ENCODE assay signal across 28 cellular contexts in genomic region chr19:56841194-56841546, GRCh38. TPM values are rescaled to one million over a fixed set of nuclear protein-coding genes. Genes with fewer than 3 reads are reported as not detected.
DNase-seq lines count a peak whose midpoint lies in the region; ATAC-seq and TF ChIP-seq lines count a peak whose summit lies in the region.
"Had no signal": no experiment of that assay in that cellular context is flagged by ENCODE, and none has a peak within 500 bp of the region (broad histone marks: within the 10 kb centered on the region; RNA-seq: fewer than 3 reads in every experiment).

No MANE protein-coding gene starts in this region.

- H3K36me3 Mint-ChIP-seq in activated CD4-positive, alpha-beta memory T cell treated with anti-CD3 and anti-CD28 coated beads, Interleukin-2, amount 10 ng/mL, durations not matched to agents 7 days and 5 days (ENCODE audit: low read depth) = peaks cover 19% of the 10 kb centered on the region
- peaks cover 27% of the 10 kb centered on the region for H3K36me3 Mint-ChIP-seq in activated CD4-positive, alpha-beta memory T cell treated with anti-CD3 and anti-CD28 coated beads for 36 hours

- H3K4me1 Mint-ChIP-seq in activated CD4-positive, alpha-beta memory T cell treated with anti-CD3 and anti-CD28 coated beads, Interleukin-2, amount 10 ng/mL, durations not matched to agents 7 days and 5 days = peaks cover 2% of the 10 kb centered on the region
- no peaks in the 10 kb centered on the region for H3K4me1 Mint-ChIP-seq in activated CD4-positive, alpha-beta memory T cell treated with anti-CD3 and anti-CD28 coated beads for 36 hours (ENCODE audit: low read depth)
- H3K4me1 Mint-ChIP-seq: endodermal cell, neural crest cell had no signal

- H2AFZ ChIP-seq in parathyroid adenoma = peak overlapping the region; percentile 82

- peaks cover 35% of the 10 kb centered on the region for H3K9me3 Mint-ChIP-seq in activated CD4-positive, alpha-beta memory T cell treated with anti-CD3 and anti-CD28 coated beads, Interleukin-2, amount 10 ng/mL, durations not matched to agents 7 days and 5 days
- H3K9me3 Mint-ChIP-seq in activated CD4-positive, alpha-beta memory T cell treated with anti-CD3 and anti-CD28 coated beads for 36 hours = peaks cover 37% of the 10 kb centered on the region

- no peak overlapping the region for H3K4me3 Mint-ChIP-seq in activated CD4-positive, alpha-beta memory T cell treated with anti-CD3 and anti-CD28 coated beads, Interleukin-2, amount 10 ng/mL, durations not matched to agents 7 days and 5 days
- H3K4me3 Mint-ChIP-seq in activated CD4-positive, alpha-beta memory T cell treated with anti-CD3 and anti-CD28 coated beads for 36 hours = no peak overlapping the region
- H3K4me3 Mint-ChIP-seq: activated naive CD8-positive, alpha-beta T cell; CD8-positive, alpha-beta T cell; endodermal cell; neural crest cell had no signal

- H3K4me1 ChIP-seq in HUES48 (ENCODE audit: control insufficient read depth, insufficient read depth, low read length) = no peaks in the 10 kb centered on the region
- H3K4me1 ChIP-seq in ascending aorta = no peaks in the 10 kb centered on the region
- H3K4me1 ChIP-seq in parathyroid adenoma = no peaks in the 10 kb centered on the region
- H3K4me1 ChIP-seq: BE2C, HAP-1, left lung, transverse colon had no signal

- no peaks in the 10 kb centered on the region for H3K79me2 ChIP-seq in parathyroid adenoma

- H3K4me3 ChIP-seq in HUES48 (ENCODE audit: low read depth, low read length) (peak overlapping the region; percentile 24; the same call in 1 of the 2 replicates), ascending aorta (peak overlapping the region; percentile 56 to 70), parathyroid adenoma (ENCODE audit: low read depth, low read length) (peak overlapping the region; percentile 58)
- H3K4me3 ChIP-seq: HAP-1 had no signal

- intact Hi-C loops in activated CD4-positive, alpha-beta memory T cell treated with anti-CD3 and anti-CD28 coated beads for 36 hours (cut with micrococcal nuclease) = no loop called here
- intact Hi-C loops in ascending aorta (cut with DNase I) = loop anchor here (2.0 to 5.0 kb wide), 2 partner anchors 170 to 1466 kb away; partner anchors contain the start of genes ERVK3-1 and ZNF835

- POLR2A ChIA-PET in activated CD4-positive, alpha-beta memory T cell treated with anti-CD3 and anti-CD28 coated beads, Interleukin-2, amount 10 ng/mL, durations not matched to agents 7 days and 5 days (lab: Charles Lee) = no interaction called here
- POLR2A ChIA-PET in activated CD4-positive, alpha-beta memory T cell treated with anti-CD3 and anti-CD28 coated beads for 36 hours (lab: Charles Lee) = no interaction called here

- no peak for ATAC-seq in stimulated activated naive CD8-positive, alpha-beta T cell treated with anti-CD3 and anti-CD28 coated beads, Interleukin-15, Interleukin-2, amounts not matched to agents 100 U/mL and 50 U/mL, for 24 hours
- ATAC-seq: CD8-positive, alpha-beta T cell; esophagus mucosa; left lung; sciatic nerve had no signal

- peaks cover 2% of the 10 kb centered on the region for H3K27me3 Mint-ChIP-seq in activated CD4-positive, alpha-beta memory T cell treated with anti-CD3 and anti-CD28 coated beads, Interleukin-2, amount 10 ng/mL, durations not matched to agents 7 days and 5 days
- peaks cover 7% of the 10 kb centered on the region for H3K27me3 Mint-ChIP-seq in activated CD4-positive, alpha-beta memory T cell treated with anti-CD3 and anti-CD28 coated beads for 36 hours

- peak overlapping the region; percentile 78 for H3K4me2 ChIP-seq in parathyroid adenoma (ENCODE audit: low read length)

- H3K9me3 ChIP-seq in HUES48 (ENCODE audit: control insufficient read depth, insufficient read depth, low read length) (peaks cover 93% of the 10 kb centered on the region), ascending aorta (no peaks in the 10 kb centered on the region), parathyroid adenoma (ENCODE audit: control insufficient read depth, low read length) (no peaks in the 10 kb centered on the region)
- H3K9me3 ChIP-seq: HAP-1 had no signal

- H3K27ac ChIP-seq in HUES48 (ENCODE audit: low read depth, low read length) = no peak overlapping the region
- no peak overlapping the region for H3K27ac ChIP-seq in ascending aorta
- peak overlapping the region; percentile 84 for H3K27ac ChIP-seq in parathyroid adenoma
- H3K27ac ChIP-seq: HL-60, left lung had no signal

- no peaks in the 10 kb centered on the region for H3K36me3 ChIP-seq in HUES48 (ENCODE audit: control insufficient read depth, insufficient read depth, low read length)
- no peaks in the 10 kb centered on the region for H3K36me3 ChIP-seq in ascending aorta
- no peaks in the 10 kb centered on the region for H3K36me3 ChIP-seq in parathyroid adenoma (ENCODE audit: control insufficient read depth, insufficient read depth, low read length)
- H3K36me3 ChIP-seq: BE2C, HAP-1, left lung, transverse colon had no signal

- no peaks in the 10 kb centered on the region for H3K27me3 ChIP-seq in HUES48 (ENCODE audit: control insufficient read depth, insufficient read depth, low read length)
- no peaks in the 10 kb centered on the region for H3K27me3 ChIP-seq in ascending aorta
- H3K27me3 ChIP-seq in parathyroid adenoma (ENCODE audit: control insufficient read depth, insufficient read depth, low read length) = no peaks in the 10 kb centered on the region
- H3K27me3 ChIP-seq: BE2C, transverse colon had no signal

- DNase-seq in activated CD4-positive, alpha-beta memory T cell treated with anti-CD3 and anti-CD28 coated beads, Interleukin-2, amount 10 ng/mL, durations not matched to agents 7 days and 5 days = no peak
- no peak for DNase-seq in activated CD4-positive, alpha-beta memory T cell treated with anti-CD3 and anti-CD28 coated beads for 36 hours
- DNase-seq in ascending aorta (ENCODE audit: low spot score in 2 of 2) (no peak), retina (no peak), NCI-H187 treated with DMSO at 0.1 percent for 48 hours (lab: John Stamatoyannopoulos, UW) (no peak)
- DNase-seq in stimulated activated naive CD8-positive, alpha-beta T cell treated with anti-CD3 and anti-CD28 coated beads, Interleukin-15, Interleukin-2, amounts not matched to agents 100 U/mL and 50 U/mL, for 24 hours = no peak
- DNase-seq: activated CD4-positive, CD25-positive, alpha-beta regulatory T cell; activated effector memory CD4-positive, alpha-beta T cell treated with Interleukin-2 at 50 U/mL for 16 hours; activated T-cell treated with anti-CD3 and anti-CD28 coated beads, Interleukin-2, amount 50 U/mL, for 1 hour; BE2C; CD8-positive, alpha-beta T cell; central memory CD4-positive, alpha-beta T cell; endodermal cell; NCI-H1417; NCI-H2081 treated with DMSO at 0.1 percent for 48 hours; NCI-H345; SIG-M5 had no signal

- no peak for TF ChIP-seq CTCF in ascending aorta (IDR thresholded peaks at IDR 0.05)
- TF ChIP-seq CTCF in parathyroid adenoma (IDR thresholded peaks at IDR 0.05) = no peak

- peak overlapping the region; percentile 0 for H3K27ac Mint-ChIP-seq in activated CD4-positive, alpha-beta memory T cell treated with anti-CD3 and anti-CD28 coated beads, Interleukin-2, amount 10 ng/mL, durations not matched to agents 7 days and 5 days
- no peak overlapping the region for H3K27ac Mint-ChIP-seq in activated CD4-positive, alpha-beta memory T cell treated with anti-CD3 and anti-CD28 coated beads for 36 hours
- H3K27ac Mint-ChIP-seq: activated naive CD8-positive, alpha-beta T cell; CD8-positive, alpha-beta T cell; endodermal cell had no signal

- H3K9ac ChIP-seq in HUES48 (ENCODE audit: low read depth, low read length) = no peak overlapping the region
- H3K9ac ChIP-seq in parathyroid adenoma = no peak overlapping the region

- CTCF ChIA-PET in activated CD4-positive, alpha-beta memory T cell treated with anti-CD3 and anti-CD28 coated beads, Interleukin-2, amount 10 ng/mL, durations not matched to agents 7 days and 5 days (lab: Charles Lee) = no interaction called here
- CTCF ChIA-PET in activated CD4-positive, alpha-beta memory T cell treated with anti-CD3 and anti-CD28 coated beads for 36 hours (lab: Charles Lee) = no interaction called here

RNA-seq across cellular contexts. Expression of gene PEG3, which starts 0.6 kb away (rescaled TPM):
- not detected for total RNA-seq in activated CD4-positive, alpha-beta memory T cell treated with anti-CD3 and anti-CD28 coated beads, Interleukin-2, amount 10 ng/mL, durations not matched to agents 7 days and 5 days
- total RNA-seq in activated CD4-positive, alpha-beta memory T cell treated with anti-CD3 and anti-CD28 coated beads for 36 hours = not detected
- total RNA-seq in ascending aorta = 6.1 TPM
- total RNA-seq: endodermal cell, neural crest cell had no signal

RNA-seq across cellular contexts. Expression of gene ZIM2, which starts 0.6 kb away (rescaled TPM):
- total RNA-seq in activated CD4-positive, alpha-beta memory T cell treated with anti-CD3 and anti-CD28 coated beads, Interleukin-2, amount 10 ng/mL, durations not matched to agents 7 days and 5 days = not detected
- not detected for total RNA-seq in activated CD4-positive, alpha-beta memory T cell treated with anti-CD3 and anti-CD28 coated beads for 36 hours
- not detected for total RNA-seq in ascending aorta
- total RNA-seq: CD8-positive, alpha-beta T cell; endodermal cell; esophagus mucosa; fibroblast of villous mesenchyme; neural crest cell had no signal
